In genomic region chr3:37183976-37184375, GRCh38 we compare ENCODE assay signal across 11 cellular contexts. TPM values are rescaled to one million over a fixed set of nuclear protein-coding genes. Genes with fewer than 3 reads are reported as not detected.
DNase-seq lines count a peak whose midpoint lies in the region; ATAC-seq and TF ChIP-seq lines count a peak whose summit lies in the region.
"Had no signal": no experiment of that assay in that cellular context is flagged by ENCODE, and none has a peak within 500 bp of the region (broad histone marks: within the 10 kb centered on the region; RNA-seq: fewer than 3 reads in every experiment).

No MANE protein-coding gene starts in this region.

- H3K18ac ChIP-seq in trophoblast cell (ENCODE audit: low read length), result no peak overlapping the region

- H2BK12ac ChIP-seq in trophoblast cell (ENCODE audit: low read length), result peak overlapping the region; percentile 84

- intact Hi-C loops in aorta (cut with DNase I), result no loop called here

- H2BK5ac ChIP-seq in trophoblast cell (ENCODE audit: low read depth, low read length, poor library complexity), result no peak overlapping the region

- no peak overlapping the region for H4K91ac ChIP-seq in trophoblast cell (ENCODE audit: low read depth, low read length)

- H3K27me3 ChIP-seq in foreskin keratinocyte (no peaks in the 10 kb centered on the region), trophoblast cell (ENCODE audit: insufficient read depth, low read length) (no peaks in the 10 kb centered on the region), aorta (ENCODE audit: control insufficient read depth in 1 of 2, insufficient read depth in 2 of 2, low read length in 1 of 2) (no peaks in the 10 kb centered on the region)
- H3K27me3 ChIP-seq: SJCRH30 had no signal

- H3K4me3 ChIP-seq in trophoblast cell (ENCODE audit: low read depth, low read length) (no peak overlapping the region), aorta (ENCODE audit: low read length in 2 of 2) (no peak overlapping the region)
- H3K4me3 ChIP-seq: SJCRH30 had no signal

- no peak overlapping the region for H3K4ac ChIP-seq in trophoblast cell (ENCODE audit: low read depth, low read length)

- H2AFZ ChIP-seq in trophoblast cell (ENCODE audit: insufficient read depth, low read length, poor library complexity), result no peak overlapping the region

- DNase-seq in amygdala (lab: John Stamatoyannopoulos, UW) (peak in 35 of 56 donors; percentile 1 to 81 (median 27)), foreskin keratinocyte (no peak), trophoblast cell (no peak), aorta (no peak), NCI-H1105 (lab: John Stamatoyannopoulos, UW) (no peak)
- DNase-seq: activated CD4-positive, alpha-beta T cell treated with anti-CD3 and anti-CD28 coated beads for 4 hours; activated naive CD4-positive, alpha-beta T cell treated with anti-CD3 and anti-CD28 coated beads for 36 hours; retina; SJCRH30 had no signal

- H4K8ac ChIP-seq in trophoblast cell (ENCODE audit: low read depth, low read length), result no peak overlapping the region

- no peak overlapping the region for H3K23ac ChIP-seq in trophoblast cell (ENCODE audit: low read length)

- H3K9ac ChIP-seq in trophoblast cell (ENCODE audit: low read length), result no peak overlapping the region

- no peaks in the 10 kb centered on the region for H3K9me3 ChIP-seq in trophoblast cell (ENCODE audit: insufficient read depth, low read depth, low read length)
- H3K9me3 ChIP-seq in aorta (ENCODE audit: control insufficient read depth, low read length), result no peaks in the 10 kb centered on the region
- H3K9me3 ChIP-seq: SJCRH30 had no signal

- no peak overlapping the region for H3K4me2 ChIP-seq in trophoblast cell (ENCODE audit: low read length)

- H2BK120ac ChIP-seq in trophoblast cell (ENCODE audit: insufficient read depth, low read length, poor library complexity), result no peak overlapping the region

- H3K14ac ChIP-seq in trophoblast cell (ENCODE audit: low read length), result no peak overlapping the region

- peaks cover 33% of the 10 kb centered on the region for H3K4me1 ChIP-seq in foreskin keratinocyte
- H3K4me1 ChIP-seq in trophoblast cell (ENCODE audit: control insufficient read depth in 1 of 2, insufficient read depth in 2 of 2, low read length in 2 of 2), result peaks cover 0 to 2% of the 10 kb centered on the region in 2 experiments
- H3K4me1 ChIP-seq in aorta (ENCODE audit: control insufficient read depth in 1 of 2, insufficient read depth in 2 of 2, low read length in 2 of 2), result peaks cover 0 to 1% of the 10 kb centered on the region in 2 donors
- H3K4me1 ChIP-seq: SJCRH30 had no signal

- ATAC-seq in foreskin keratinocyte, result no peak
- peak; percentile 82 for ATAC-seq in aorta (ENCODE audit: low FRiP score)
- ATAC-seq in HG03280 (IDR thresholded peaks at IDR 0.05; ENCODE audit: unreplicated experiment), result no peak
- no peak for ATAC-seq in GM21737 (IDR thresholded peaks at IDR 0.05; ENCODE audit: unreplicated experiment)

- no peaks in the 10 kb centered on the region for H3K79me1 ChIP-seq in trophoblast cell (ENCODE audit: low read length)

- no peak overlapping the region for H4K12ac ChIP-seq in trophoblast cell (ENCODE audit: low read depth, low read length)

- no peak overlapping the region for H2AK5ac ChIP-seq in trophoblast cell (ENCODE audit: low read length)

- H3K27ac ChIP-seq in foreskin keratinocyte, result peak overlapping the region; percentile 87
- no peak overlapping the region for H3K27ac ChIP-seq in trophoblast cell (ENCODE audit: low read depth, low read length)
- H3K27ac ChIP-seq in aorta (ENCODE audit: low read depth in 1 of 2, low read length in 2 of 2), result peak overlapping the region; percentile 71 to 93
- H3K27ac ChIP-seq: SJCRH30 had no signal

- TF ChIP-seq CTCF in foreskin keratinocyte (conservative IDR thresholded peaks at IDR 0.05), result no peak

- peaks cover 0 to 2% of the 10 kb centered on the region in 2 experiments for H3K36me3 ChIP-seq in trophoblast cell (ENCODE audit: control insufficient read depth in 1 of 2, insufficient read depth in 2 of 2, low read length in 2 of 2)
- no peaks in the 10 kb centered on the region for H3K36me3 ChIP-seq in aorta (ENCODE audit: control insufficient read depth in 1 of 2, insufficient read depth in 2 of 2, low read length in 1 of 2)
- H3K36me3 ChIP-seq: SJCRH30 had no signal

- H3K79me2 ChIP-seq in trophoblast cell (ENCODE audit: control insufficient read depth, insufficient read depth, low read length, poor library complexity), result no peaks in the 10 kb centered on the region

- no CpG with 5 or more reads among the region's 5 CpGs for WGBS in trophoblast cell (ENCODE audit: extremely low coverage, insufficient coverage, insufficient read length)
- WGBS in aorta, 2 donors, result 3 to 4% methylated on average over 5 of the region's 5 CpGs

RNA-seq across cellular contexts. Expression of gene LRRFIP2, which starts 9.6 kb away (rescaled TPM):
- total RNA-seq in foreskin keratinocyte (76.7 and 80.5 TPM in 2 replicates), aorta (10 to 100 TPM; 62.9 to 96.9 TPM)
- polyA plus RNA-seq in foreskin keratinocyte (41.6 and 49.1 TPM in 2 replicates), aorta (10 to 100 TPM; 44.5 to 51.1 TPM)
- polyA plus RNA-seq in trophoblast cell (2013), result 38.9 and 39.7 TPM in 2 replicates

RNA-seq across cellular contexts. Expression of gene GOLGA4, which starts 59.1 kb away (rescaled TPM):
- total RNA-seq in foreskin keratinocyte, result 72.8 and 74.1 TPM in 2 replicates
- 24.4 and 25.9 TPM in 2 replicates for polyA plus RNA-seq in foreskin keratinocyte
- 115 TPM in 2 replicates for polyA plus RNA-seq in trophoblast cell (2013)
- total RNA-seq in aorta, result 100 to 1,000 TPM; 111 to 126 TPM
- 10 to 100 TPM; 30.1 to 39.8 TPM for polyA plus RNA-seq in aorta

Comparison
In these comparisons a context has a peak if more than half of its experiments do, and no peak if none do; other contexts are left out.
1. DNase-seq: peak in amygdala (35 of 56); none in foreskin keratinocyte (0 of 2), trophoblast cell (0 of 2), aorta (0 of 2) and NCI-H1105 (single experiment).